8 cellular contexts compared by ENCODE assay signal in genomic region chr19:44212250-44212864, GRCh38. TPM values are rescaled to one million over a fixed set of nuclear protein-coding genes. Genes with fewer than 3 reads are reported as not detected.
A peak's percentile ranks its signal among the peaks of the same experiment; 100 is the strongest.
DNase-seq lines count a peak whose midpoint lies in the region; ATAC-seq and TF ChIP-seq lines count a peak whose summit lies in the region.

Gene ZNF227, plus strand, starts transcription at chr19:44212532. Its CDS starts 5,261 bp downstream, at chr19:44217793.

- CTCF ChIA-PET in Caco-2 (lab: Charles Lee) = interaction anchor here (0.7 to 1.7 kb wide), 8 partner anchors 48 to 1672 kb away, joined by 4 to 7 read pairs (median 5); partner anchors contain the start of genes ZNF226 and ZNF235
- CTCF ChIA-PET in Panc1 (lab: Charles Lee) = interaction anchor here (0.5 to 0.7 kb wide), 2 partner anchors 18 to 301 kb away, joined by 3 to 5 read pairs; no protein-coding TSS in a partner anchor

- no peaks in the 10 kb centered on the region for H3K27me3 Mint-ChIP-seq in Caco-2 (ENCODE audit: insufficient read depth, unreplicated experiment)
- H3K27me3 Mint-ChIP-seq in activated T-helper 1 cell treated with anti-CD3 and anti-CD28 coated beads, Interleukin-12 subunit alpha, Interleukin-12 subunit beta, Interleukin-2, Interleukin-4 antibody, amounts not matched to agents 30 ng/mL and 10 ng/mL and 1 ng/mL, durations not matched to agents 14 hours and 24 hours and 36 hours (ENCODE audit: insufficient read depth) = no peaks in the 10 kb centered on the region

- peak within 1 kb of the TSS; percentile 87 for H3K27ac ChIP-seq in Panc1 (ENCODE audit: low read length)
- peak within 1 kb of the TSS; percentile 85 to 88 (median 86) for H3K27ac ChIP-seq in esophagus muscularis mucosa (replicated peaks in 1 of 4)
- peak within 1 kb of the TSS; percentile 95 for H3K27ac ChIP-seq in muscle layer of colon (ENCODE audit: low read depth, low read length)

- H3K4me3 ChIP-seq in Caco-2 (ENCODE audit: low read depth, low read length) (peak within 1 kb of the TSS; percentile 64), Panc1 (ENCODE audit: low read depth in 2 of 2, low read length in 2 of 2) (peak within 1 kb of the TSS; percentile 84 to 92), esophagus muscularis mucosa (peak within 1 kb of the TSS; percentile 67 to 82 (median 74)), muscle layer of colon (ENCODE audit: low read depth in 1 of 2, low read length in 2 of 2) (peak within 1 kb of the TSS; percentile 70 to 77)

- TF ChIP-seq CTCF in Caco-2 (IDR thresholded peaks at IDR 0.05; ENCODE audit: insufficient read depth in 1 of 2, low read depth in 1 of 2, low read length in 1 of 2, severe bottlenecking in 1 of 2, unreplicated experiment in 1 of 2) (no peak), Panc1 (IDR thresholded peaks at IDR 0.05) (no peak), esophagus muscularis mucosa (IDR thresholded peaks at IDR 0.05) (no peak)

- TF ChIP-seq EP300 in esophagus muscularis mucosa (IDR thresholded peaks at IDR 0.05) = peak; percentile 31

- BruUV-seq in Caco-2 (replicated peaks; lab: Mats Ljungman, UMichigan) (no TSS peak), Panc1 (replicated peaks; lab: Mats Ljungman, UMichigan) (no TSS peak)

- peak; percentile 83 for ATAC-seq in GM21381 (IDR thresholded peaks at IDR 0.05; ENCODE audit: unreplicated experiment)
- ATAC-seq in Panc1 = peak; percentile 97

- WGBS in esophagus muscularis mucosa = under 1% methylated on average over 24 of the region's 37 CpGs

- H3K4me3 Mint-ChIP-seq in Caco-2 (ENCODE audit: unreplicated experiment) = peak within 1 kb of the TSS; percentile 85
- peak within 1 kb of the TSS; percentile 89 for H3K4me3 Mint-ChIP-seq in activated T-helper 1 cell treated with anti-CD3 and anti-CD28 coated beads, Interleukin-12 subunit alpha, Interleukin-12 subunit beta, Interleukin-2, Interleukin-4 antibody, amounts not matched to agents 30 ng/mL and 10 ng/mL and 1 ng/mL, durations not matched to agents 14 hours and 24 hours and 36 hours

- H3K9me3 ChIP-seq in Caco-2 = no peaks in the 10 kb centered on the region
- H3K9me3 ChIP-seq in Panc1 (ENCODE audit: control insufficient read depth, insufficient read depth, low read depth, low read length) = no peaks in the 10 kb centered on the region
- H3K9me3 ChIP-seq in esophagus muscularis mucosa = peaks cover 0 to 3% (median under 1%) of the 10 kb centered on the region in 4 donors
- H3K9me3 ChIP-seq in muscle layer of colon (ENCODE audit: low read length) = no peaks in the 10 kb centered on the region

- no peak for TF ChIP-seq POLR2A in esophagus muscularis mucosa (IDR thresholded peaks at IDR 0.05; ENCODE audit: low read depth)

- in situ Hi-C loops in KBM-7 (cut with MboI; ENCODE audit: low pct_unique_long_range_greater_than_20kb, low sequenced_read_pairs) (no loop called here), Panc1 (cut with HindIII; ENCODE audit: low pct_unique_long_range_greater_than_20kb, low sequenced_read_pairs) (no loop called here)

- H3K36me3 ChIP-seq in Caco-2 (ENCODE audit: control insufficient read depth, insufficient read depth, low read length) = peaks cover 3% of the 10 kb centered on the region
- H3K36me3 ChIP-seq in Panc1 (ENCODE audit: control insufficient read depth, insufficient read depth, low read length) = peaks cover 4% of the 10 kb centered on the region; the same call in 1 of the 2 replicates
- peaks cover 11 to 29% (median 20%) of the 10 kb centered on the region in 4 donors for H3K36me3 ChIP-seq in esophagus muscularis mucosa
- peaks cover 13% of the 10 kb centered on the region for H3K36me3 ChIP-seq in muscle layer of colon (ENCODE audit: insufficient read depth, low read length)

- H3K4me1 ChIP-seq in Caco-2 (0 out of 2 replicates have a peak, but pooled peaks cover 6% of the 10 kb centered on the region), Panc1 (ENCODE audit: control insufficient read depth, insufficient read depth, low read length) (0 out of 2 replicates have a peak, but pooled peaks cover 3% of the 10 kb centered on the region), esophagus muscularis mucosa (peaks cover 14 to 27% (median 18%) of the 10 kb centered on the region in 4 donors), muscle layer of colon (ENCODE audit: insufficient read depth, low read length) (peaks cover 7% of the 10 kb centered on the region)

- peaks cover 29% of the 10 kb centered on the region for H3K36me3 Mint-ChIP-seq in Caco-2 (ENCODE audit: insufficient read depth, unreplicated experiment)
- peaks cover 22% of the 10 kb centered on the region for H3K36me3 Mint-ChIP-seq in activated T-helper 1 cell treated with anti-CD3 and anti-CD28 coated beads, Interleukin-12 subunit alpha, Interleukin-12 subunit beta, Interleukin-2, Interleukin-4 antibody, amounts not matched to agents 30 ng/mL and 10 ng/mL and 1 ng/mL, durations not matched to agents 14 hours and 24 hours and 36 hours (ENCODE audit: low read depth)

- intact Hi-C loops in Caco-2 (cut with micrococcal nuclease; ENCODE audit: unreplicated experiment) (loop anchor here (1.0 kb wide), 5 partner anchors 42 to 288 kb away; partner anchors contain the start of genes ZNF112, ZNF180, ZNF225 and ZNF235), Panc1 (cut with micrococcal nuclease; ENCODE audit: unreplicated experiment) (no loop called here), esophagus muscularis mucosa (cut with DNase I) (loop anchor here (5.0 kb wide), 2 partner anchors 45 to 90 kb away; partner anchors contain the start of gene ZNF226)
- intact Hi-C loops in activated T-helper 1 cell treated with anti-CD3 and anti-CD28 coated beads, Interleukin-12 subunit alpha, Interleukin-12 subunit beta, Interleukin-2, Interleukin-4 antibody, amounts not matched to agents 30 ng/mL and 10 ng/mL and 1 ng/mL, durations not matched to agents 14 hours and 24 hours and 36 hours (cut with micrococcal nuclease) = loop anchor here (1.0 to 2.0 kb wide), 10 partner anchors 47 to 385 kb away; partner anchors contain the start of genes ZNF155, ZNF180, ZNF222 and ZNF224

- H3K4me1 Mint-ChIP-seq in Caco-2 (ENCODE audit: low read depth, unreplicated experiment) = peaks cover under 1% of the 10 kb centered on the region
- peaks cover 27% of the 10 kb centered on the region for H3K4me1 Mint-ChIP-seq in activated T-helper 1 cell treated with anti-CD3 and anti-CD28 coated beads, Interleukin-12 subunit alpha, Interleukin-12 subunit beta, Interleukin-2, Interleukin-4 antibody, amounts not matched to agents 30 ng/mL and 10 ng/mL and 1 ng/mL, durations not matched to agents 14 hours and 24 hours and 36 hours (ENCODE audit: low read depth)

- H3K9me3 Mint-ChIP-seq in Caco-2 (ENCODE audit: unreplicated experiment) = peaks cover 2% of the 10 kb centered on the region
- H3K9me3 Mint-ChIP-seq in activated T-helper 1 cell treated with anti-CD3 and anti-CD28 coated beads, Interleukin-12 subunit alpha, Interleukin-12 subunit beta, Interleukin-2, Interleukin-4 antibody, amounts not matched to agents 30 ng/mL and 10 ng/mL and 1 ng/mL, durations not matched to agents 14 hours and 24 hours and 36 hours = peaks cover 33% of the 10 kb centered on the region

- DNase-seq in Caco-2 = peak; percentile 93 to 95
- DNase-seq in KBM-7 = peak; percentile 90
- DNase-seq in Panc1 (ENCODE audit: low read depth, low spot score) = peak; percentile 65
- peak; percentile 70 for DNase-seq in activated T-helper 1 cell treated with anti-CD3 and anti-CD28 coated beads, Interleukin-12 subunit alpha, Interleukin-12 subunit beta, Interleukin-2, Interleukin-4 antibody, amounts not matched to agents 30 ng/mL and 10 ng/mL and 1 ng/mL, durations not matched to agents 14 hours and 24 hours and 36 hours (ENCODE audit: low spot score)
- peak; percentile 96 for DNase-seq in esophagus muscularis mucosa (ENCODE audit: extremely low spot score)
- DNase-seq in stimulated activated CD8-positive, alpha-beta memory T cell treated with anti-CD3 and anti-CD28 coated beads, Interleukin-7, amount 100 ng/mL, for 1 hour (ENCODE audit: low read depth in 2 of 2) = peak; percentile 60 to 64

- H3K27ac Mint-ChIP-seq in Caco-2 (ENCODE audit: unreplicated experiment) = peak within 1 kb of the TSS; percentile 91
- peak within 1 kb of the TSS; percentile 79 for H3K27ac Mint-ChIP-seq in activated T-helper 1 cell treated with anti-CD3 and anti-CD28 coated beads, Interleukin-12 subunit alpha, Interleukin-12 subunit beta, Interleukin-2, Interleukin-4 antibody, amounts not matched to agents 30 ng/mL and 10 ng/mL and 1 ng/mL, durations not matched to agents 14 hours and 24 hours and 36 hours

- H3K27me3 ChIP-seq in Caco-2 (replicated peaks; ENCODE audit: control insufficient read depth, insufficient read depth, low read length) = no peaks in the 10 kb centered on the region
- no peaks in the 10 kb centered on the region for H3K27me3 ChIP-seq in Panc1 (ENCODE audit: control insufficient read depth, insufficient read depth, low read length)
- H3K27me3 ChIP-seq in esophagus muscularis mucosa = no peaks in the 10 kb centered on the region
- H3K27me3 ChIP-seq in muscle layer of colon (ENCODE audit: control insufficient read depth in 1 of 2, insufficient read depth in 2 of 2, low read length in 2 of 2) = no peaks in the 10 kb centered on the region

- POLR2A ChIA-PET in Caco-2 (lab: Charles Lee) = interaction anchor here (0.6 to 1.2 kb wide), 4 partner anchors 48 to 492 kb away, joined by 3 to 10 read pairs (median 5); partner anchors contain the start of genes ZNF226 and ZNF45
- POLR2A ChIA-PET in Panc1 (lab: Charles Lee) = interaction anchor here (0.5 to 0.7 kb wide), 2 partner anchors 269 to 432 kb away, joined by 3 to 12 read pairs; partner anchors contain the start of gene KCNN4

- H3K9ac ChIP-seq in muscle layer of colon (ENCODE audit: low read length) = peak within 1 kb of the TSS; percentile 62

RNA-seq across cellular contexts. Expression of gene ZNF227, which starts in this region (rescaled TPM):
- total RNA-seq in Caco-2 (2022) = 25.9 and 27.3 TPM in 2 replicates
- 15.4 TPM for total RNA-seq in Panc1 (2021; ENCODE audit: unreplicated experiment)
- 4.7 TPM for polyA plus RNA-seq in Panc1 (2012; ENCODE audit: insufficient read length)
- total RNA-seq in activated T-helper 1 cell treated with anti-CD3 and anti-CD28 coated beads, Interleukin-12 subunit alpha, Interleukin-12 subunit beta, Interleukin-2, Interleukin-4 antibody, amounts not matched to agents 30 ng/mL and 10 ng/mL and 1 ng/mL, durations not matched to agents 14 hours and 24 hours and 36 hours = 21.7 and 22.6 TPM in 2 replicates
- 10 to 100 TPM; 10.9 to 13.3 (median 12.4) TPM for total RNA-seq in esophagus muscularis mucosa

Comparison
In these comparisons a context has a peak if more than half of its experiments do, and no peak if none do; other contexts are left out.
1. Peak in every context shown above with its lines: DNase-seq, ATAC-seq, H3K4me3 ChIP-seq and H3K27ac ChIP-seq.